Comparison of ENCODE assay signal across 28 cellular contexts in the genomic region with DNA sequence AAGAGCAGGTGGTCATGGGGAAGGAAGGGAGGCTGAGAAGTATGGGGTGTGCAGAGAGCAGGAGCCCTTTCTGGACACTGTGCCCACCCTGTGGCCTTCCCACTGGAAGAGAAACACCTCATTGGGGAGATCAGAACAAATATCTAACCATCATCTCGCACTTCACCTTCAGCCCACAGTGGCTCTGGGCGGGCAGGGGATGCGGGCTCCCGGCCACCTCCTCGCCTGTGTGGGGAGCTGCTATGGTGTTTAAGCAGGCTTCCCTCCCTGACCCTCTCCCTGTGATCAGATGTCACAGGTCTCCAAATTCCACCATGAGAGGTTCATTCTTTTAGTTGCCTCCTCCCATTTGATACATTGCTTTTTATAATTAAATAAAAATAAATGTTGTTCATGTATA. TPM values are rescaled to one million over a fixed set of nuclear protein-coding genes. Genes with fewer than 3 reads are reported as not detected.
"Had no signal": no experiment of that assay in that cellular context is flagged by ENCODE, and none has a peak within 500 bp of the region (broad histone marks: within the 10 kb centered on the region; RNA-seq: fewer than 3 reads in every experiment).

No MANE protein-coding gene starts in this region.

- H3K4me3 Mint-ChIP-seq: activated naive CD4-positive, alpha-beta T cell treated with anti-CD3 and anti-CD28 coated beads for 36 hours; activated naive CD8-positive, alpha-beta T cell; activated T-cell treated with anti-CD3 and anti-CD28 coated beads, Interleukin-2, amount 50 U/mL, for 24 hours; activated T-helper 1 cell treated with anti-CD3 and anti-CD28 coated beads, Interleukin-12 subunit alpha, Interleukin-12 subunit beta, Interleukin-2, Interleukin-4 antibody, amounts not matched to agents 30 ng/mL and 10 ng/mL and 1 ng/mL, durations not matched to agents 14 hours and 24 hours and 36 hours; brain; central memory CD8-positive, alpha-beta T cell; WTC11 had no signal

- H3K4me1 Mint-ChIP-seq: central memory CD8-positive, alpha-beta T cell had no signal

- H3K36me3 ChIP-seq: SJSA1 had no signal

- ATAC-seq: K562, PC-3, SK-N-SH treated with all-trans-retinoic acid at 6 μM for 48 hours, WTC11 had no signal

- DNase-seq: activated CD4-positive, alpha-beta T cell treated with anti-CD3 and anti-CD28 coated beads for 48 hours; activated CD4-positive, alpha-beta T cell treated with anti-CD3 and anti-CD28 coated beads, Interleukin-2, amount 50 U/mL, for 4 hours; activated CD4-positive, CD25-positive, alpha-beta regulatory T cell treated with anti-CD3 and anti-CD28 coated beads, Interleukin-2, amount 50 U/mL, for 72 hours; activated gamma-delta T cell; activated naive CD4-positive, alpha-beta T cell treated with anti-CD3 and anti-CD28 coated beads for 36 hours; activated T-cell treated with anti-CD3 and anti-CD28 coated beads, Interleukin-2, amount 50 U/mL, for 24 hours; amygdala; Karpas-422; MM.1S; NCI-H1105 treated with DMSO at 0.1 percent for 48 hours; NCI-H146; NCI-H187 treated with DMSO at 0.1 percent for 48 hours; NCI-H2081 treated with DMSO at 0.1 percent for 48 hours; NCI-H446; NCI-H524; PC-3; SHP77; SW 1271; T-helper 9 cell had no signal

- H3K9me3 ChIP-seq: SJSA1 had no signal

- H3K27ac ChIP-seq: SJSA1 had no signal

- H3K4me3 ChIP-seq: K562, SJSA1 had no signal

- H3K36me3 Mint-ChIP-seq: activated naive CD8-positive, alpha-beta T cell; brain; WTC11 had no signal

- H3K27ac Mint-ChIP-seq: activated naive CD4-positive, alpha-beta T cell treated with anti-CD3 and anti-CD28 coated beads for 36 hours; activated naive CD8-positive, alpha-beta T cell; activated T-cell treated with anti-CD3 and anti-CD28 coated beads, Interleukin-2, amount 50 U/mL, for 24 hours; activated T-helper 1 cell treated with anti-CD3 and anti-CD28 coated beads, Interleukin-12 subunit alpha, Interleukin-12 subunit beta, Interleukin-2, Interleukin-4 antibody, amounts not matched to agents 30 ng/mL and 10 ng/mL and 1 ng/mL, durations not matched to agents 14 hours and 24 hours and 36 hours; WTC11 had no signal

- H3K9me3 Mint-ChIP-seq: activated naive CD4-positive, alpha-beta T cell treated with anti-CD3 and anti-CD28 coated beads for 36 hours; activated T-cell treated with anti-CD3 and anti-CD28 coated beads, Interleukin-2, amount 50 U/mL, for 24 hours; activated T-helper 1 cell treated with anti-CD3 and anti-CD28 coated beads, Interleukin-12 subunit alpha, Interleukin-12 subunit beta, Interleukin-2, Interleukin-4 antibody, amounts not matched to agents 30 ng/mL and 10 ng/mL and 1 ng/mL, durations not matched to agents 14 hours and 24 hours and 36 hours; brain; central memory CD8-positive, alpha-beta T cell; WTC11 had no signal

RNA-seq across cellular contexts. Expression of a gene that starts 5.0 kb away (rescaled TPM):
- total RNA-seq: astrocyte, SJSA1 had no signal
- polyA plus RNA-seq: K562 had no signal
